In the genomic region with DNA sequence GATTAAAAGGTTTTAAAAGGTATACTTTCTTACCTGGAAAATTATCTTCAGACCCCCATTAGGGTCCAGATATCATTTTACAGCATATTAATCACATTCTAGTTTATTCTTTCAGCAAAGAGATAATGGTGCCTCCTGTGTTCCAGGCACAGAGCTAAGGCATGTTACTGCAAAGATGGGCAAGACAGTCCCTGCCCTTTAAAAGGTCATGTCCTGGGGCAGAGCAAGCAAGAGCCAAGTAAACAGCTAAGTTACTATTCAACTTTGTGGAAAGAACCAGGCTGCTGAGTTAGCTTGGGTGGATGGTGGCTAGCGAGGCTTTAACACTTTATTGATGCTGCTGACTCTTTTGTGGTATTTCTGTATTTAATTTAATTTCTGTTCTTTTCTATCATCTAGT, we compare ENCODE assay signal across 17 cellular contexts.
A peak's percentile ranks its signal among the peaks of the same experiment; 100 is the strongest.
DNase-seq lines count a peak whose midpoint lies in the region; ATAC-seq, FAIRE-seq and TF ChIP-seq lines count a peak whose summit lies in the region.
"Had no signal": no experiment of that assay in that cellular context is flagged by ENCODE, and none has a peak within 500 bp of the region (broad histone marks: within the 10 kb centered on the region; RNA-seq: fewer than 3 reads in every experiment).

No MANE protein-coding gene starts in this region.

- H3K9ac ChIP-seq in liver (ENCODE audit: low read depth in 1 of 2, low read length in 2 of 2), result no peak overlapping the region

- peak; percentile 46 for ATAC-seq in HG02759 (IDR thresholded peaks at IDR 0.05; ENCODE audit: unreplicated experiment)
- ATAC-seq in HG02981 (IDR thresholded peaks at IDR 0.05; ENCODE audit: unreplicated experiment), result no peak
- no peak for ATAC-seq in HG02938 (IDR thresholded peaks at IDR 0.05; ENCODE audit: unreplicated experiment)
- ATAC-seq in HG02623 (IDR thresholded peaks at IDR 0.05; ENCODE audit: unreplicated experiment), result no peak
- ATAC-seq: left colon, sciatic nerve had no signal

- no peak for TF ChIP-seq CTCF in epithelial cell of esophagus (IDR thresholded peaks at IDR 0.05; ENCODE audit: insufficient read depth, low read depth, low read length, missing control alignments)
- no peak for TF ChIP-seq CTCF in liver (IDR thresholded peaks at IDR 0.05; ENCODE audit: low read depth, low read length, missing input control)
- no peak for TF ChIP-seq CTCF in esophagus muscularis mucosa (IDR thresholded peaks at IDR 0.05)

- H3K27ac ChIP-seq in liver (ENCODE audit: low read depth in 1 of 2, low read length in 2 of 2), result peak overlapping the region in 1 of 2 donors; percentile 8
- H3K27ac ChIP-seq in esophagus muscularis mucosa (replicated peaks in 1 of 4), result no peak overlapping the region
- H3K27ac ChIP-seq: stomach had no signal

- no peak overlapping the region for H3K4me3 ChIP-seq in epithelial cell of esophagus (ENCODE audit: low read length)
- H3K4me3 ChIP-seq in liver (ENCODE audit: low read depth in 1 of 3, low read length in 3 of 3), result no peak overlapping the region
- no peak overlapping the region for H3K4me3 ChIP-seq in esophagus muscularis mucosa
- H3K4me3 ChIP-seq: stomach had no signal

- no peak for TF ChIP-seq EP300 in esophagus muscularis mucosa (IDR thresholded peaks at IDR 0.05)

- DNase-seq in GM18507 (ENCODE audit: extremely low spot score, insufficient read length, low read depth) (no peak), epithelial cell of esophagus (ENCODE audit: low read depth) (peak; percentile 79), esophagus muscularis mucosa (ENCODE audit: extremely low spot score) (no peak)
- DNase-seq: activated CD4-positive, alpha-beta T cell treated with anti-CD3 and anti-CD28 coated beads, Interleukin-2, amount 50 U/mL, for 1 hour; activated gamma-delta T cell treated with Interleukin-2 at 50 U/mL for 16 hours; DND-41; effector memory CD4-positive, alpha-beta T cell; left colon; NCI-H1694 treated with DMSO at 0.1 percent for 48 hours; stimulated activated CD4-positive, alpha-beta T cell treated with anti-CD3 and anti-CD28 coated beads, Interleukin-1b, Interleukin-23, amount 100 ng/mL, for 48 hours; stomach had no signal

- H3K36me3 ChIP-seq in liver (ENCODE audit: control insufficient read depth in 4 of 4, insufficient read depth in 3 of 4, low read depth in 1 of 4, low read length in 3 of 4), result no peaks in the 10 kb centered on the region
- H3K36me3 ChIP-seq in esophagus muscularis mucosa, result no peaks in the 10 kb centered on the region
- H3K36me3 ChIP-seq: stomach had no signal

- intact Hi-C loops in esophagus muscularis mucosa (cut with DNase I), result no loop called here

- TF ChIP-seq POLR2A in esophagus muscularis mucosa (IDR thresholded peaks at IDR 0.05; ENCODE audit: low read depth), result no peak

- H3K4me1 ChIP-seq in liver (ENCODE audit: control insufficient read depth in 4 of 4, insufficient read depth in 4 of 4, low read length in 3 of 4) (peaks cover 2 to 56% (median 24%) of the 10 kb centered on the region in 4 donors), esophagus muscularis mucosa (peaks cover 0 to 9% (median 0%) of the 10 kb centered on the region in 4 donors)
- H3K4me1 ChIP-seq: stomach had no signal

- 39% methylated on average over 1 of the region's 1 CpG for WGBS in liver
- WGBS in esophagus muscularis mucosa, result 100% methylated on average over 1 of the region's 1 CpG

- H3K27me3 ChIP-seq in liver (ENCODE audit: control insufficient read depth in 4 of 4, insufficient read depth in 4 of 4, low read length in 3 of 4) (no peaks in the 10 kb centered on the region), esophagus muscularis mucosa (no peaks in the 10 kb centered on the region)
- H3K27me3 ChIP-seq: stomach had no signal

- peak in 1 of 2 donors; percentile 29 for TF ChIP-seq RAD21 in liver (IDR thresholded peaks at IDR 0.05)

- FAIRE-seq in GM18507 (lab: Jason Lieb, UNC), result peak; percentile 80

- no peaks in the 10 kb centered on the region for H3K9me3 ChIP-seq in liver (ENCODE audit: control insufficient read depth in 4 of 4, low read length in 3 of 4)
- H3K9me3 ChIP-seq in esophagus muscularis mucosa, result no peaks in the 10 kb centered on the region
- H3K9me3 ChIP-seq: stomach had no signal

TF ChIP-seq in liver, 16 proteins besides CTCF, POLR2A, EP300 and RAD21:
- TF ChIP-seq, protein P1, sequence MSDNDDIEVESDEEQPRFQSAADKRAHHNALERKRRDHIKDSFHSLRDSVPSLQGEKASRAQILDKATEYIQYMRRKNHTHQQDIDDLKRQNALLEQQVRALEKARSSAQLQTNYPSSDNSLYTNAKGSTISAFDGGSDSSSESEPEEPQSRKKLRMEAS (IDR thresholded peaks at IDR 0.05), result peak; percentile 54
- TF ChIP-seq TAF1 (conservative IDR thresholded peaks at IDR 0.05) (no peak), JUND (IDR thresholded peaks at IDR 0.05) (peak in 1 of 2 donors; percentile 37), HNF4A (conservative IDR thresholded peaks at IDR 0.05) (peak; percentile 68 to 75), FOXA2 (IDR thresholded peaks at IDR 0.05) (peak; percentile 89), YY1 (IDR thresholded peaks at IDR 0.05) (peak; percentile 83), NR2F2 (IDR thresholded peaks at IDR 0.05) (peak; percentile 58), SP1 (IDR thresholded peaks at IDR 0.05) (peak; percentile 57), FOXA1 (IDR thresholded peaks at IDR 0.05) (peak; percentile 48), GABPA (IDR thresholded peaks at IDR 0.05 in 1 of 2, conservative IDR thresholded peaks at IDR 0.05 in 1 of 2) (no peak), HNF4G (IDR thresholded peaks at IDR 0.05) (peak; percentile 28), RXRA (IDR thresholded peaks at IDR 0.05) (peak; percentile 85 to 88)
- TF ChIP-seq, protein P2, sequence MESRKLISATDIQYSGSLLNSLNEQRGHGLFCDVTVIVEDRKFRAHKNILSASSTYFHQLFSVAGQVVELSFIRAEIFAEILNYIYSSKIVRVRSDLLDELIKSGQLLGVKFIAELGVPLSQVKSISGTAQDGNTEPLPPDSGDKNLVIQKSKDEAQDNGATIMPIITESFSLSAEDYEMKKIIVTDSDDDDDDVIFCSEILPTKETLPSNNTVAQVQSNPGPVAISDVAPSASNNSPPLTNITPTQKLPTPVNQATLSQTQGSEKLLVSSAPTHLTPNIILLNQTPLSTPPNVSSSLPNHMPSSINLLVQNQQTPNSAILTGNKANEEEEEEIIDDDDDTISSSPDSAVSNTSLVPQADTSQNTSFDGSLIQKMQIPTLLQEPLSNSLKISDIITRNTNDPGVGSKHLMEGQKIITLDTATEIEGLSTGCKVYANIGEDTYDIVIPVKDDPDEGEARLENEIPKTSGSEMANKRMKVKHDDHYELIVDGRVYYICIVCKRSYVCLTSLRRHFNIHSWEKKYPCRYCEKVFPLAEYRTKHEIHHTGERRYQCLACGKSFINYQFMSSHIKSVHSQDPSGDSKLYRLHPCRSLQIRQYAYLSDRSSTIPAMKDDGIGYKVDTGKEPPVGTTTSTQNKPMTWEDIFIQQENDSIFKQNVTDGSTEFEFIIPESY (IDR thresholded peaks at IDR 0.05), result no peak
